In genomic region chr4:72791054-72791453, GRCh38 we compare ENCODE assay signal across 2 cellular contexts.
TF ChIP-seq lines count a peak whose summit lies in the region.

No MANE protein-coding gene starts in this region.

TF ChIP-seq in A549, 52 proteins besides CTCF, POLR2A, EP300 and RAD21:
- peak; percentile 66; the same call in 1 of the 2 replicates for TF ChIP-seq NFE2L2 (conservative IDR thresholded peaks at IDR 0.05; ENCODE audit: low read length)
- no peak for TF ChIP-seq HEYL (CRISPR knock-in tag; IDR thresholded peaks at IDR 0.05)
- peak; percentile 71 for TF ChIP-seq MAFK (IDR thresholded peaks at IDR 0.05; ENCODE audit: partially characterized antibody)

TF ChIP-seq in GM23338, 12 proteins besides CTCF, POLR2A, EP300 and RAD21:
- no peak for TF ChIP-seq NANOG (IDR thresholded peaks at IDR 0.05; ENCODE audit: borderline replicate concordance)
- no peak for TF ChIP-seq REST (IDR thresholded peaks at IDR 0.05; ENCODE audit: unreplicated experiment)
- TF ChIP-seq STAT1 (IDR thresholded peaks at IDR 0.05; ENCODE audit: unreplicated experiment): no peak
- TF ChIP-seq ZNF462 (CRISPR knock-in tag; IDR thresholded peaks at IDR 0.05): no peak
- no peak for TF ChIP-seq POLR2AphosphoS5 (IDR thresholded peaks at IDR 0.05; ENCODE audit: low read depth)
- TF ChIP-seq EZH2phosphoT487 (IDR thresholded peaks at IDR 0.05; ENCODE audit: unreplicated experiment): no peak
- TF ChIP-seq JUNB (IDR thresholded peaks at IDR 0.05; ENCODE audit: unreplicated experiment): no peak
TF ChIP-seq in GM23338: peak in this region for 0.
